Comparison of ENCODE assay signal across 1 cellular context in genomic region chr17:81727324-81728031, GRCh38.
TF ChIP-seq lines count a peak whose summit lies in the region.

No MANE protein-coding gene starts in this region.

TF ChIP-seq in HepG2, 621 proteins besides CTCF, POLR2A, EP300 and RAD21 (continued from another document and continues in another):
- TF ChIP-seq DBP (CRISPR knock-in tag; IDR thresholded peaks at IDR 0.05; ENCODE audit: not compliant biosample characterization), result peak; percentile 98
- peak; percentile 85; the same call in 1 of the 2 replicates for TF ChIP-seq ZFP1 (CRISPR knock-in tag; IDR thresholded peaks at IDR 0.05)
- TF ChIP-seq TARDBP (CRISPR knock-in tag; IDR thresholded peaks at IDR 0.05), result 0 out of 2 replicates have a peak, but pooled peaks have one; percentile 10
- TF ChIP-seq ZNF572 (CRISPR knock-in tag; IDR thresholded peaks at IDR 0.05), result peak; percentile 90; the same call in 1 of the 2 replicates
- TF ChIP-seq ZNF367 (CRISPR knock-in tag; IDR thresholded peaks at IDR 0.05; ENCODE audit: borderline replicate concordance), result peak; percentile 93; the same call in 1 of the 2 replicates
- peak; percentile 80 for TF ChIP-seq PHF8 (CRISPR knock-in tag; IDR thresholded peaks at IDR 0.05)
- peak; percentile 77 for TF ChIP-seq ARID5B (CRISPR knock-in tag; IDR thresholded peaks at IDR 0.05)
- peak; percentile 42; the same call in 1 of the 2 replicates for TF ChIP-seq TCF7 (IDR thresholded peaks at IDR 0.05; ENCODE audit: low read depth)
- TF ChIP-seq ZFP91 (CRISPR knock-in tag; IDR thresholded peaks at IDR 0.05; ENCODE audit: borderline replicate concordance), result peak; percentile 92
- peak; percentile 98 for TF ChIP-seq MXD1 (CRISPR knock-in tag; IDR thresholded peaks at IDR 0.05)
- no peak for TF ChIP-seq SMARCC2 (IDR thresholded peaks at IDR 0.05)
- TF ChIP-seq NR2C2 (CRISPR knock-in tag; IDR thresholded peaks at IDR 0.05; ENCODE audit: borderline replicate concordance), result peak; percentile 89
- peak; percentile 93 for TF ChIP-seq ZNF841 (CRISPR knock-in tag; IDR thresholded peaks at IDR 0.05; ENCODE audit: borderline replicate concordance)
- peak; percentile 92 for TF ChIP-seq ELF3 (CRISPR knock-in tag; IDR thresholded peaks at IDR 0.05)
- peak; percentile 96 for TF ChIP-seq ARNT2 (CRISPR knock-in tag; IDR thresholded peaks at IDR 0.05; ENCODE audit: low read depth)
- TF ChIP-seq NFKB2 (CRISPR knock-in tag; IDR thresholded peaks at IDR 0.05; ENCODE audit: borderline replicate concordance), result peak; percentile 100
- TF ChIP-seq HMG20B (CRISPR knock-in tag; conservative IDR thresholded peaks at IDR 0.05), result peak; percentile 80; the same call in 1 of the 2 replicates
- TF ChIP-seq ZNF691 (CRISPR knock-in tag; IDR thresholded peaks at IDR 0.05; ENCODE audit: borderline replicate concordance, low read depth), result peak; percentile 98; the same call in 1 of the 2 replicates
- TF ChIP-seq MIXL1 (CRISPR knock-in tag; IDR thresholded peaks at IDR 0.05), result peak; percentile 98
- no peak for TF ChIP-seq HNRNPH1 (optimal IDR thresholded peaks at IDR 0.05; ENCODE audit: low read depth, low read length)
- no peak for TF ChIP-seq THYN1 (CRISPR knock-in tag; IDR thresholded peaks at IDR 0.05; ENCODE audit: borderline replicate concordance, low read depth)
- TF ChIP-seq PHB2 (IDR thresholded peaks at IDR 0.05; ENCODE audit: partially characterized antibody), result no peak
- TF ChIP-seq DMAP1 (CRISPR knock-in tag; IDR thresholded peaks at IDR 0.05), result peak; percentile 100
- TF ChIP-seq ZNF773 (CRISPR knock-in tag; IDR thresholded peaks at IDR 0.05; ENCODE audit: borderline replicate concordance), result peak; percentile 98
- 0 out of 2 replicates have a peak, but pooled peaks have one; percentile 71 for TF ChIP-seq RARG (CRISPR knock-in tag; IDR thresholded peaks at IDR 0.05; ENCODE audit: low read depth)
- TF ChIP-seq NFIB (CRISPR knock-in tag; IDR thresholded peaks at IDR 0.05; ENCODE audit: borderline replicate concordance), result peak; percentile 94
- TF ChIP-seq TCF7L2 (IDR thresholded peaks at IDR 0.05; ENCODE audit: low read depth, low read length), result no peak
- peak; percentile 95 for TF ChIP-seq NFKBIZ (CRISPR knock-in tag; IDR thresholded peaks at IDR 0.05)
- peak; percentile 82 for TF ChIP-seq ZNF646 (CRISPR knock-in tag; IDR thresholded peaks at IDR 0.05)
- TF ChIP-seq ZNF709 (CRISPR knock-in tag; IDR thresholded peaks at IDR 0.05), result peak; percentile 93
- TF ChIP-seq ZFYVE20 (CRISPR knock-in tag; IDR thresholded peaks at IDR 0.05; ENCODE audit: borderline replicate concordance, low read depth), result peak; percentile 98; the same call in 1 of the 2 replicates
- TF ChIP-seq ATF2 (CRISPR knock-in tag; IDR thresholded peaks at IDR 0.05), result peak; percentile 88
- TF ChIP-seq ZNF777 (CRISPR knock-in tag; IDR thresholded peaks at IDR 0.05), result peak; percentile 68; the same call in 1 of the 2 replicates
- peak; percentile 95 for TF ChIP-seq ZSCAN12 (CRISPR knock-in tag; IDR thresholded peaks at IDR 0.05)
- TF ChIP-seq FOXA3 (CRISPR knock-in tag; IDR thresholded peaks at IDR 0.05), result peak; percentile 84
- peak; percentile 99 for TF ChIP-seq AHR (CRISPR knock-in tag; IDR thresholded peaks at IDR 0.05)
- no peak for TF ChIP-seq GATA4 (IDR thresholded peaks at IDR 0.05; ENCODE audit: borderline replicate concordance, low read depth)
- TF ChIP-seq RNF219 (CRISPR knock-in tag; IDR thresholded peaks at IDR 0.05), result 0 out of 2 replicates have a peak, but pooled peaks have one; percentile 71
- no peak for TF ChIP-seq ZSCAN20 (CRISPR knock-in tag; IDR thresholded peaks at IDR 0.05; ENCODE audit: borderline replicate concordance)
- TF ChIP-seq SOX5 (CRISPR knock-in tag; IDR thresholded peaks at IDR 0.05; ENCODE audit: borderline replicate concordance), result peak; percentile 82
- no peak for TF ChIP-seq RFX5 (IDR thresholded peaks at IDR 0.05; ENCODE audit: low read depth, low read length)
- no peak for TF ChIP-seq U2AF2 (IDR thresholded peaks at IDR 0.05; ENCODE audit: low read depth, low read length)
- TF ChIP-seq ZNF530 (CRISPR knock-in tag; IDR thresholded peaks at IDR 0.05; ENCODE audit: low read depth), result peak; percentile 91; the same call in 1 of the 2 replicates
- peak; percentile 22; the same call in 1 of the 2 replicates for TF ChIP-seq LCORL (IDR thresholded peaks at IDR 0.05)
- peak; percentile 70; the same call in 1 of the 2 replicates for TF ChIP-seq LCORL (CRISPR knock-in tag; IDR thresholded peaks at IDR 0.05)
- 0 out of 2 replicates have a peak, but pooled peaks have one; percentile 62 for TF ChIP-seq ZNF569 (CRISPR knock-in tag; IDR thresholded peaks at IDR 0.05; ENCODE audit: borderline replicate concordance)
- peak; percentile 93 for TF ChIP-seq HDAC2 (CRISPR knock-in tag; IDR thresholded peaks at IDR 0.05)
- 0 out of 2 replicates have a peak, but pooled peaks have one; percentile 91 for TF ChIP-seq ZNF570 (CRISPR knock-in tag; IDR thresholded peaks at IDR 0.05; ENCODE audit: borderline replicate concordance)
- peak; percentile 99 for TF ChIP-seq MYC (CRISPR knock-in tag; IDR thresholded peaks at IDR 0.05; ENCODE audit: borderline replicate concordance)
